In genomic region chr19:53103141-53103902, GRCh38 we compare ENCODE assay signal across 1 cellular context.
A peak's percentile ranks its signal among the peaks of the same experiment; 100 is the strongest.
TF ChIP-seq lines count a peak whose summit lies in the region.

TSS of gene ZNF160 (minus strand) at chr19:53103422. CDS start at chr19:53086276, 17,146 bp downstream.

TF ChIP-seq in HepG2, 621 proteins besides CTCF, POLR2A, EP300 and RAD21 (continued from another document and continues in another):
- no peak for TF ChIP-seq YEATS4 (CRISPR knock-in tag; IDR thresholded peaks at IDR 0.05; ENCODE audit: borderline replicate concordance)
- peak; percentile 54 for TF ChIP-seq THAP11 (CRISPR knock-in tag; IDR thresholded peaks at IDR 0.05)
- TF ChIP-seq ELF1 (CRISPR knock-in tag; IDR thresholded peaks at IDR 0.05): peak; percentile 97
- no peak for TF ChIP-seq KMT2A (CRISPR knock-in tag; IDR thresholded peaks at IDR 0.05)
- peak; percentile 55 for TF ChIP-seq YY1 (IDR thresholded peaks at IDR 0.05; ENCODE audit: insufficient read depth, insufficient replicate concordance, low read depth, low read length)
- TF ChIP-seq, protein P1, sequence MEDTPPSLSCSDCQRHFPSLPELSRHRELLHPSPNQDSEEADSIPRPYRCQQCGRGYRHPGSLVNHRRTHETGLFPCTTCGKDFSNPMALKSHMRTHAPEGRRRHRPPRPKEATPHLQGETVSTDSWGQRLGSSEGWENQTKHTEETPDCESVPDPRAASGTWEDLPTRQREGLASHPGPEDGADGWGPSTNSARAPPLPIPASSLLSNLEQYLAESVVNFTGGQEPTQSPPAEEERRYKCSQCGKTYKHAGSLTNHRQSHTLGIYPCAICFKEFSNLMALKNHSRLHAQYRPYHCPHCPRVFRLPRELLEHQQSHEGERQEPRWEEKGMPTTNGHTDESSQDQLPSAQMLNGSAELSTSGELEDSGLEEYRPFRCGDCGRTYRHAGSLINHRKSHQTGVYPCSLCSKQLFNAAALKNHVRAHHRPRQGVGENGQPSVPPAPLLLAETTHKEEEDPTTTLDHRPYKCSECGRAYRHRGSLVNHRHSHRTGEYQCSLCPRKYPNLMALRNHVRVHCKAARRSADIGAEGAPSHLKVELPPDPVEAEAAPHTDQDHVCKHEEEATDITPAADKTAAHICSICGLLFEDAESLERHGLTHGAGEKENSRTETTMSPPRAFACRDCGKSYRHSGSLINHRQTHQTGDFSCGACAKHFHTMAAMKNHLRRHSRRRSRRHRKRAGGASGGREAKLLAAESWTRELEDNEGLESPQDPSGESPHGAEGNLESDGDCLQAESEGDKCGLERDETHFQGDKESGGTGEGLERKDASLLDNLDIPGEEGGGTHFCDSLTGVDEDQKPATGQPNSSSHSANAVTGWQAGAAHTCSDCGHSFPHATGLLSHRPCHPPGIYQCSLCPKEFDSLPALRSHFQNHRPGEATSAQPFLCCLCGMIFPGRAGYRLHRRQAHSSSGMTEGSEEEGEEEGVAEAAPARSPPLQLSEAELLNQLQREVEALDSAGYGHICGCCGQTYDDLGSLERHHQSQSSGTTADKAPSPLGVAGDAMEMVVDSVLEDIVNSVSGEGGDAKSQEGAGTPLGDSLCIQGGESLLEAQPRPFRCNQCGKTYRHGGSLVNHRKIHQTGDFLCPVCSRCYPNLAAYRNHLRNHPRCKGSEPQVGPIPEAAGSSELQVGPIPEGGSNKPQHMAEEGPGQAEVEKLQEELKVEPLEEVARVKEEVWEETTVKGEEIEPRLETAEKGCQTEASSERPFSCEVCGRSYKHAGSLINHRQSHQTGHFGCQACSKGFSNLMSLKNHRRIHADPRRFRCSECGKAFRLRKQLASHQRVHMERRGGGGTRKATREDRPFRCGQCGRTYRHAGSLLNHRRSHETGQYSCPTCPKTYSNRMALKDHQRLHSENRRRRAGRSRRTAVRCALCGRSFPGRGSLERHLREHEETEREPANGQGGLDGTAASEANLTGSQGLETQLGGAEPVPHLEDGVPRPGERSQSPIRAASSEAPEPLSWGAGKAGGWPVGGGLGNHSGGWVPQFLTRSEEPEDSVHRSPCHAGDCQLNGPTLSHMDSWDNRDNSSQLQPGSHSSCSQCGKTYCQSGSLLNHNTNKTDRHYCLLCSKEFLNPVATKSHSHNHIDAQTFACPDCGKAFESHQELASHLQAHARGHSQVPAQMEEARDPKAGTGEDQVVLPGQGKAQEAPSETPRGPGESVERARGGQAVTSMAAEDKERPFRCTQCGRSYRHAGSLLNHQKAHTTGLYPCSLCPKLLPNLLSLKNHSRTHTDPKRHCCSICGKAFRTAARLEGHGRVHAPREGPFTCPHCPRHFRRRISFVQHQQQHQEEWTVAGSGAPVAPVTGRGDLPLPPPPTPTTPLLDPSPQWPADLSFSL (CRISPR knock-in tag; IDR thresholded peaks at IDR 0.05): no peak
- peak; percentile 89 for TF ChIP-seq POLR2AphosphoS5 (IDR thresholded peaks at IDR 0.05; ENCODE audit: low read depth, low read length)
- no peak for TF ChIP-seq ZNF329 (CRISPR knock-in tag; IDR thresholded peaks at IDR 0.05; ENCODE audit: low read depth)
- peak; percentile 38; the same call in 1 of the 2 replicates for TF ChIP-seq ZFY (CRISPR knock-in tag; IDR thresholded peaks at IDR 0.05)
- TF ChIP-seq, protein P2, sequence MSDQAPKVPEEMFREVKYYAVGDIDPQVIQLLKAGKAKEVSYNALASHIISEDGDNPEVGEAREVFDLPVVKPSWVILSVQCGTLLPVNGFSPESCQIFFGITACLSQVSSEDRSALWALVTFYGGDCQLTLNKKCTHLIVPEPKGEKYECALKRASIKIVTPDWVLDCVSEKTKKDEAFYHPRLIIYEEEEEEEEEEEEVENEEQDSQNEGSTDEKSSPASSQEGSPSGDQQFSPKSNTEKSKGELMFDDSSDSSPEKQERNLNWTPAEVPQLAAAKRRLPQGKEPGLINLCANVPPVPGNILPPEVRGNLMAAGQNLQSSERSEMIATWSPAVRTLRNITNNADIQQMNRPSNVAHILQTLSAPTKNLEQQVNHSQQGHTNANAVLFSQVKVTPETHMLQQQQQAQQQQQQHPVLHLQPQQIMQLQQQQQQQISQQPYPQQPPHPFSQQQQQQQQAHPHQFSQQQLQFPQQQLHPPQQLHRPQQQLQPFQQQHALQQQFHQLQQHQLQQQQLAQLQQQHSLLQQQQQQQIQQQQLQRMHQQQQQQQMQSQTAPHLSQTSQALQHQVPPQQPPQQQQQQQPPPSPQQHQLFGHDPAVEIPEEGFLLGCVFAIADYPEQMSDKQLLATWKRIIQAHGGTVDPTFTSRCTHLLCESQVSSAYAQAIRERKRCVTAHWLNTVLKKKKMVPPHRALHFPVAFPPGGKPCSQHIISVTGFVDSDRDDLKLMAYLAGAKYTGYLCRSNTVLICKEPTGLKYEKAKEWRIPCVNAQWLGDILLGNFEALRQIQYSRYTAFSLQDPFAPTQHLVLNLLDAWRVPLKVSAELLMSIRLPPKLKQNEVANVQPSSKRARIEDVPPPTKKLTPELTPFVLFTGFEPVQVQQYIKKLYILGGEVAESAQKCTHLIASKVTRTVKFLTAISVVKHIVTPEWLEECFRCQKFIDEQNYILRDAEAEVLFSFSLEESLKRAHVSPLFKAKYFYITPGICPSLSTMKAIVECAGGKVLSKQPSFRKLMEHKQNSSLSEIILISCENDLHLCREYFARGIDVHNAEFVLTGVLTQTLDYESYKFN (CRISPR knock-in tag; conservative IDR thresholded peaks at IDR 0.05): peak; percentile 42; the same call in 1 of the 2 replicates
- TF ChIP-seq HNRNPK (IDR thresholded peaks at IDR 0.05; ENCODE audit: low read depth, low read length, poor library complexity, severe bottlenecking): peak; percentile 18
- TF ChIP-seq LBX2 (CRISPR knock-in tag; IDR thresholded peaks at IDR 0.05; ENCODE audit: borderline replicate concordance): no peak
- TF ChIP-seq ZFX (CRISPR knock-in tag; IDR thresholded peaks at IDR 0.05; ENCODE audit: low read depth): peak; percentile 38; the same call in 1 of the 2 replicates
- no peak for TF ChIP-seq ETV6 (CRISPR knock-in tag; conservative IDR thresholded peaks at IDR 0.05)
- 0 out of 3 replicates have a peak, but pooled peaks have one; percentile 28 for TF ChIP-seq MXI1 (IDR thresholded peaks at IDR 0.05; ENCODE audit: borderline replicate concordance, low read depth, low read length)
- TF ChIP-seq NR2C2 (CRISPR knock-in tag; IDR thresholded peaks at IDR 0.05; ENCODE audit: borderline replicate concordance): peak; percentile 92
- no peak for TF ChIP-seq FIP1L1 (IDR thresholded peaks at IDR 0.05; ENCODE audit: borderline replicate concordance, insufficient read depth, low read depth, low read length)
- no peak for TF ChIP-seq PAF1 (CRISPR knock-in tag; IDR thresholded peaks at IDR 0.05)
- TF ChIP-seq, protein P3, sequence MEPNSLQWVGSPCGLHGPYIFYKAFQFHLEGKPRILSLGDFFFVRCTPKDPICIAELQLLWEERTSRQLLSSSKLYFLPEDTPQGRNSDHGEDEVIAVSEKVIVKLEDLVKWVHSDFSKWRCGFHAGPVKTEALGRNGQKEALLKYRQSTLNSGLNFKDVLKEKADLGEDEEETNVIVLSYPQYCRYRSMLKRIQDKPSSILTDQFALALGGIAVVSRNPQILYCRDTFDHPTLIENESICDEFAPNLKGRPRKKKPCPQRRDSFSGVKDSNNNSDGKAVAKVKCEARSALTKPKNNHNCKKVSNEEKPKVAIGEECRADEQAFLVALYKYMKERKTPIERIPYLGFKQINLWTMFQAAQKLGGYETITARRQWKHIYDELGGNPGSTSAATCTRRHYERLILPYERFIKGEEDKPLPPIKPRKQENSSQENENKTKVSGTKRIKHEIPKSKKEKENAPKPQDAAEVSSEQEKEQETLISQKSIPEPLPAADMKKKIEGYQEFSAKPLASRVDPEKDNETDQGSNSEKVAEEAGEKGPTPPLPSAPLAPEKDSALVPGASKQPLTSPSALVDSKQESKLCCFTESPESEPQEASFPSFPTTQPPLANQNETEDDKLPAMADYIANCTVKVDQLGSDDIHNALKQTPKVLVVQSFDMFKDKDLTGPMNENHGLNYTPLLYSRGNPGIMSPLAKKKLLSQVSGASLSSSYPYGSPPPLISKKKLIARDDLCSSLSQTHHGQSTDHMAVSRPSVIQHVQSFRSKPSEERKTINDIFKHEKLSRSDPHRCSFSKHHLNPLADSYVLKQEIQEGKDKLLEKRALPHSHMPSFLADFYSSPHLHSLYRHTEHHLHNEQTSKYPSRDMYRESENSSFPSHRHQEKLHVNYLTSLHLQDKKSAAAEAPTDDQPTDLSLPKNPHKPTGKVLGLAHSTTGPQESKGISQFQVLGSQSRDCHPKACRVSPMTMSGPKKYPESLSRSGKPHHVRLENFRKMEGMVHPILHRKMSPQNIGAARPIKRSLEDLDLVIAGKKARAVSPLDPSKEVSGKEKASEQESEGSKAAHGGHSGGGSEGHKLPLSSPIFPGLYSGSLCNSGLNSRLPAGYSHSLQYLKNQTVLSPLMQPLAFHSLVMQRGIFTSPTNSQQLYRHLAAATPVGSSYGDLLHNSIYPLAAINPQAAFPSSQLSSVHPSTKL (CRISPR knock-in tag; IDR thresholded peaks at IDR 0.05): peak; percentile 13; the same call in 1 of the 2 replicates
- TF ChIP-seq KAT8 (CRISPR knock-in tag; IDR thresholded peaks at IDR 0.05): peak; percentile 62
- TF ChIP-seq, protein P4, sequence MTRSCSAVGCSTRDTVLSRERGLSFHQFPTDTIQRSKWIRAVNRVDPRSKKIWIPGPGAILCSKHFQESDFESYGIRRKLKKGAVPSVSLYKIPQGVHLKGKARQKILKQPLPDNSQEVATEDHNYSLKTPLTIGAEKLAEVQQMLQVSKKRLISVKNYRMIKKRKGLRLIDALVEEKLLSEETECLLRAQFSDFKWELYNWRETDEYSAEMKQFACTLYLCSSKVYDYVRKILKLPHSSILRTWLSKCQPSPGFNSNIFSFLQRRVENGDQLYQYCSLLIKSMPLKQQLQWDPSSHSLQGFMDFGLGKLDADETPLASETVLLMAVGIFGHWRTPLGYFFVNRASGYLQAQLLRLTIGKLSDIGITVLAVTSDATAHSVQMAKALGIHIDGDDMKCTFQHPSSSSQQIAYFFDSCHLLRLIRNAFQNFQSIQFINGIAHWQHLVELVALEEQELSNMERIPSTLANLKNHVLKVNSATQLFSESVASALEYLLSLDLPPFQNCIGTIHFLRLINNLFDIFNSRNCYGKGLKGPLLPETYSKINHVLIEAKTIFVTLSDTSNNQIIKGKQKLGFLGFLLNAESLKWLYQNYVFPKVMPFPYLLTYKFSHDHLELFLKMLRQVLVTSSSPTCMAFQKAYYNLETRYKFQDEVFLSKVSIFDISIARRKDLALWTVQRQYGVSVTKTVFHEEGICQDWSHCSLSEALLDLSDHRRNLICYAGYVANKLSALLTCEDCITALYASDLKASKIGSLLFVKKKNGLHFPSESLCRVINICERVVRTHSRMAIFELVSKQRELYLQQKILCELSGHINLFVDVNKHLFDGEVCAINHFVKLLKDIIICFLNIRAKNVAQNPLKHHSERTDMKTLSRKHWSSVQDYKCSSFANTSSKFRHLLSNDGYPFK (CRISPR knock-in tag; IDR thresholded peaks at IDR 0.05; ENCODE audit: borderline replicate concordance): no peak
- 0 out of 2 replicates have a peak, but pooled peaks have one; percentile 28 for TF ChIP-seq ZNF772 (CRISPR knock-in tag; IDR thresholded peaks at IDR 0.05)
- peak; percentile 44; the same call in 1 of the 2 replicates for TF ChIP-seq SRY (CRISPR knock-in tag; IDR thresholded peaks at IDR 0.05)
- TF ChIP-seq, protein P5, sequence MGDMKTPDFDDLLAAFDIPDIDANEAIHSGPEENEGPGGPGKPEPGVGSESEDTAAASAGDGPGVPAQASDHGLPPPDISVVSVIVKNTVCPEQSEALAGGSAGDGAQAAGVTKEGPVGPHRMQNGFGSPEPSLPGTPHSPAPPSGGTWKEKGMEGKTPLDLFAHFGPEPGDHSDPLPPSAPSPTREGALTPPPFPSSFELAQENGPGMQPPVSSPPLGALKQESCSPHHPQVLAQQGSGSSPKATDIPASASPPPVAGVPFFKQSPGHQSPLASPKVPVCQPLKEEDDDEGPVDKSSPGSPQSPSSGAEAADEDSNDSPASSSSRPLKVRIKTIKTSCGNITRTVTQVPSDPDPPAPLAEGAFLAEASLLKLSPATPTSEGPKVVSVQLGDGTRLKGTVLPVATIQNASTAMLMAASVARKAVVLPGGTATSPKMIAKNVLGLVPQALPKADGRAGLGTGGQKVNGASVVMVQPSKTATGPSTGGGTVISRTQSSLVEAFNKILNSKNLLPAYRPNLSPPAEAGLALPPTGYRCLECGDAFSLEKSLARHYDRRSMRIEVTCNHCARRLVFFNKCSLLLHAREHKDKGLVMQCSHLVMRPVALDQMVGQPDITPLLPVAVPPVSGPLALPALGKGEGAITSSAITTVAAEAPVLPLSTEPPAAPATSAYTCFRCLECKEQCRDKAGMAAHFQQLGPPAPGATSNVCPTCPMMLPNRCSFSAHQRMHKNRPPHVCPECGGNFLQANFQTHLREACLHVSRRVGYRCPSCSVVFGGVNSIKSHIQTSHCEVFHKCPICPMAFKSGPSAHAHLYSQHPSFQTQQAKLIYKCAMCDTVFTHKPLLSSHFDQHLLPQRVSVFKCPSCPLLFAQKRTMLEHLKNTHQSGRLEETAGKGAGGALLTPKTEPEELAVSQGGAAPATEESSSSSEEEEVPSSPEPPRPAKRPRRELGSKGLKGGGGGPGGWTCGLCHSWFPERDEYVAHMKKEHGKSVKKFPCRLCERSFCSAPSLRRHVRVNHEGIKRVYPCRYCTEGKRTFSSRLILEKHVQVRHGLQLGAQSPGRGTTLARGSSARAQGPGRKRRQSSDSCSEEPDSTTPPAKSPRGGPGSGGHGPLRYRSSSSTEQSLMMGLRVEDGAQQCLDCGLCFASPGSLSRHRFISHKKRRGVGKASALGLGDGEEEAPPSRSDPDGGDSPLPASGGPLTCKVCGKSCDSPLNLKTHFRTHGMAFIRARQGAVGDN (CRISPR knock-in tag; IDR thresholded peaks at IDR 0.05): peak; percentile 69
